ENCODE assay signal across 9 cellular contexts in genomic region chr2:230847883-230848388, GRCh38. TPM values are rescaled to one million over a fixed set of nuclear protein-coding genes. Genes with fewer than 3 reads are reported as not detected.
DNase-seq lines count a peak whose midpoint lies in the region; ATAC-seq, FAIRE-seq and TF ChIP-seq lines count a peak whose summit lies in the region.
"Had no signal": no experiment of that assay in that cellular context is flagged by ENCODE, and none has a peak within 500 bp of the region (broad histone marks: within the 10 kb centered on the region; RNA-seq: fewer than 3 reads in every experiment).

No MANE protein-coding gene starts in this region.

- H4K20me1 ChIP-seq in astrocyte (ENCODE audit: insufficient read depth, low read length) = no peaks in the 10 kb centered on the region

- H3K4me1 ChIP-seq in astrocyte (ENCODE audit: insufficient read depth, low read length) (no peaks in the 10 kb centered on the region), skeletal muscle satellite cell (ENCODE audit: control insufficient read depth, insufficient read depth, low read length) (no peaks in the 10 kb centered on the region)

- FAIRE-seq in astrocyte (lab: Jason Lieb, UNC) = no peak
- FAIRE-seq: islet of Langerhans had no signal

- H3K27me3 ChIP-seq in astrocyte (ENCODE audit: insufficient read depth, low read length) (peaks cover 22% of the 10 kb centered on the region), skeletal muscle satellite cell (ENCODE audit: control insufficient read depth, insufficient read depth, low read length) (peaks cover 34% of the 10 kb centered on the region)

- no peaks in the 10 kb centered on the region for H3K4me1 Mint-ChIP-seq in astrocyte (ENCODE audit: low read depth, unreplicated experiment)

- H3K9ac ChIP-seq in astrocyte (ENCODE audit: low read length) (no peak overlapping the region), skeletal muscle satellite cell (ENCODE audit: low read depth, low read length) (no peak overlapping the region)

- peak; percentile 89 for ATAC-seq in GM21737 (IDR thresholded peaks at IDR 0.05; ENCODE audit: unreplicated experiment)

- H3K27me3 Mint-ChIP-seq in astrocyte (ENCODE audit: low read depth, unreplicated experiment) = peaks cover 17% of the 10 kb centered on the region

- peak overlapping the region; percentile 62 for H3K4me2 ChIP-seq in astrocyte (ENCODE audit: low read length)
- peak overlapping the region; percentile 71 for H3K4me2 ChIP-seq in skeletal muscle satellite cell (ENCODE audit: low read length)

- no peak overlapping the region for H3K27ac ChIP-seq in astrocyte (ENCODE audit: low read depth, low read length)

- H2AFZ ChIP-seq in astrocyte (ENCODE audit: low read depth, low read length) = peak overlapping the region; percentile 81

- H3K27ac Mint-ChIP-seq in astrocyte (ENCODE audit: unreplicated experiment) = no peak overlapping the region

- peak overlapping the region; percentile 34 for H3K4me3 Mint-ChIP-seq in astrocyte (ENCODE audit: unreplicated experiment)

- DNase-seq in GDM1 (lab: John Stamatoyannopoulos, UW) (peak; percentile 79), LoVo (ENCODE audit: low spot score) (peak; percentile 86), T-helper 9 cell (peak; percentile 84), astrocyte (ENCODE audit: low read depth) (peak; percentile 59), hippocampal formation (lab: John Stamatoyannopoulos, UW) (peak; percentile 54 to 72), NCI-H345 treated with DMSO at 0.1 percent for 48 hours (lab: John Stamatoyannopoulos, UW; ENCODE audit: unreplicated experiment) (no peak)

- no peaks in the 10 kb centered on the region for H3K36me3 Mint-ChIP-seq in astrocyte (ENCODE audit: low read depth, unreplicated experiment)

- H3K9me3 Mint-ChIP-seq in astrocyte (ENCODE audit: unreplicated experiment) = no peaks in the 10 kb centered on the region

- no peaks in the 10 kb centered on the region for H3K79me2 ChIP-seq in astrocyte (ENCODE audit: insufficient read depth, low read length)

- H3K4me3 ChIP-seq in astrocyte (ENCODE audit: insufficient read depth, low read depth, low read length) (no peak overlapping the region), skeletal muscle satellite cell (ENCODE audit: low read length) (peak overlapping the region; percentile 41)

- H3K9me3 ChIP-seq in astrocyte (ENCODE audit: insufficient read depth, low read depth, low read length) (no peaks in the 10 kb centered on the region), skeletal muscle satellite cell (replicated peaks; ENCODE audit: low read length) (no peaks in the 10 kb centered on the region)

- TF ChIP-seq CTCF in astrocyte (IDR thresholded peaks at IDR 0.05; ENCODE audit: insufficient read depth, low read depth, low read length) = peak; percentile 76

- H3K36me3 ChIP-seq in astrocyte (ENCODE audit: insufficient read depth, low read length) (no peaks in the 10 kb centered on the region), skeletal muscle satellite cell (ENCODE audit: insufficient read depth, low read length) (no peaks in the 10 kb centered on the region)

RNA-seq across cellular contexts. Expression of gene ITM2C, which starts 16.8 kb away (rescaled TPM):
- 458 and 582 TPM in 2 replicates for total RNA-seq in astrocyte
- 11.2 and 22.3 TPM in 2 replicates for total RNA-seq in skeletal muscle satellite cell (2012; rRNA removed)
